Comparison of ENCODE assay signal across 8 cellular contexts in the genomic region with DNA sequence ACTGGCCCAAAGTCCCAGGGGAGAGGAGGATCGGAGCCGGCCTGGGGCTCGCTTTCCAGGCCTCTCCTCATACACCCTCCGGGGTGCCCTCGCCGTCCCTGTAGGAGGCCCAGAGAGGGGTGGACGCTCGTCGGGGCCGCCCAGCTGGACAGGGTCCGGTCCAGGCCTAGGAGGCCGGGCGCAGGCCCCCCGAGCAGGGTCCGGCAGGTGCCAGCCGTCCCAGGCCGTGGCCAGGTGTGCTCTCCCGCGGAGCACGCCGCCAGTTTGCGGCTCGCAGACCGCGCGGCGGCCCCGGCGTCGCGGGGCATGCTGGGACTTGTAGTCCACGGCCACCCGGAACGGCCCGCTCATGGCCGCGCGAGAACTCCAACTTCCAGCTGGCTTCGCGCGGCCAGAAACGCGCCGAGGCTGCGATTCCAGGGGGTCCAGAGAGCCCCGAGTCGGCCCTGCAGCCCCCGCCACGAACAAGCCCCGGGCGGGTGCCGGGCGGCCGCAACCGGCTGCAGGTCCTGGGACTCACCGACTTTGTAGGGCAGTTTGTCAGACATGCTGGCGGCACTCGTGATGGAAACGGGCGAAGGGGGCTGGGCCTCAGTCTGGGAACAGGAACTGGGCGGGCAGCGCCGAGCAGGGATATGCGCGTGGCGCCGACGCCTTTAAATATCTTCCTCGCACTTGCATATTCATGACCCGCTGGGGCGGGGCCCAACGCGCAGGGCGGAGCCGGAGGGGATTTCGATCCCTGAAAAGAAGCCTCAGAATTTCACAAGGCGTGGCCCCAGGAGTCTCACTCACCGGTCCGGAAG. TPM values are rescaled to one million over a fixed set of nuclear protein-coding genes. Genes with fewer than 3 reads are reported as not detected.
DNase-seq lines count a peak whose midpoint lies in the region; ATAC-seq lines count a peak whose summit lies in the region.

Gene AHCY, minus strand, starts transcription at position 633 of the 806 bp plus-strand sequence. Its CDS starts 85 bp downstream, at position 548.

- peak within 1 kb of the TSS; percentile 84 for H3K27ac ChIP-seq in CD8-positive, alpha-beta memory T cell (ENCODE audit: low read depth, low read length)

- H3K4me1 ChIP-seq in CD8-positive, alpha-beta memory T cell (ENCODE audit: insufficient read depth, low read length) = peaks cover 18% of the 10 kb centered on the region

- no peaks in the 10 kb centered on the region for H3K9me3 ChIP-seq in CD8-positive, alpha-beta memory T cell (ENCODE audit: low read length)

- peak; percentile 90 to 93 (median 93) for DNase-seq in CD8-positive, alpha-beta memory T cell
- DNase-seq in HS-5 (ENCODE audit: low read depth) (peak; percentile 88), memory B cell (ENCODE audit: low spot score in 2 of 2) (peak; percentile 83 to 89)
- DNase-seq in NK-92 treated with Interleukin-12 subunit alpha and Interleukin-12 subunit beta, amount 100 ng/mL, for 24 hours (lab: John Stamatoyannopoulos, UW) = peak; percentile 94
- DNase-seq in effector memory CD8-positive, alpha-beta T cell = peak; percentile 83 to 87 (median 85)
- DNase-seq in stimulated activated CD8-positive, alpha-beta memory T cell treated with anti-CD3 and anti-CD28 coated beads, Interleukin-12 subunit alpha, Interleukin-12 subunit beta, amount 100 ng/mL, for 24 hours (ENCODE audit: extremely low read depth) = peak; percentile 91

- no peaks in the 10 kb centered on the region for H3K27me3 ChIP-seq in CD8-positive, alpha-beta memory T cell (ENCODE audit: insufficient read depth, low read length, poor library complexity, severe bottlenecking)

- H3K36me3 ChIP-seq in CD8-positive, alpha-beta memory T cell (ENCODE audit: insufficient read depth, low read length) = no peaks in the 10 kb centered on the region

- peaks cover 0 to 1% of the 10 kb centered on the region in 2 donors for H3K27me3 Mint-ChIP-seq in CD8-positive, alpha-beta memory T cell
- H3K27me3 Mint-ChIP-seq in effector memory CD8-positive, alpha-beta T cell = no peaks in the 10 kb centered on the region
- no peaks in the 10 kb centered on the region for H3K27me3 Mint-ChIP-seq in memory B cell

- peaks cover 11 to 21% (median 16%) of the 10 kb centered on the region in 3 donors for H3K4me1 Mint-ChIP-seq in CD8-positive, alpha-beta memory T cell
- peaks cover 6 to 10% of the 10 kb centered on the region in 2 donors for H3K4me1 Mint-ChIP-seq in effector memory CD8-positive, alpha-beta T cell (ENCODE audit: low read depth in 2 of 2)
- peaks cover 4% of the 10 kb centered on the region for H3K4me1 Mint-ChIP-seq in memory B cell

- POLR2A ChIA-PET in CD8-positive, alpha-beta memory T cell (lab: Charles Lee) = interaction anchor here (1.0 to 1.2 kb wide), 3 partner anchors 10 to 214 kb away, joined by 3 read pairs; no protein-coding TSS in a partner anchor
- POLR2A ChIA-PET in activated CD8-positive, alpha-beta memory T cell treated with anti-CD3 and anti-CD28 coated beads for 36 hours (lab: Charles Lee) = interaction anchor here (0.6 to 1.1 kb wide), 7 partner anchors 8 to 406 kb away, joined by 3 to 5 read pairs (median 4); partner anchors contain the start of genes DYNLRB1 and ITCH

- peak within 1 kb of the TSS; percentile 90 to 99 (median 95) for H3K4me3 Mint-ChIP-seq in CD8-positive, alpha-beta memory T cell
- H3K4me3 Mint-ChIP-seq in effector memory CD8-positive, alpha-beta T cell = peak within 1 kb of the TSS; percentile 86 to 91
- peak within 1 kb of the TSS; percentile 92 for H3K4me3 Mint-ChIP-seq in memory B cell

- no peaks in the 10 kb centered on the region for H3K9me3 Mint-ChIP-seq in CD8-positive, alpha-beta memory T cell
- H3K9me3 Mint-ChIP-seq in effector memory CD8-positive, alpha-beta T cell = no peaks in the 10 kb centered on the region
- H3K9me3 Mint-ChIP-seq in memory B cell = no peaks in the 10 kb centered on the region

- peaks cover 0 to 4% (median 0%) of the 10 kb centered on the region in 3 donors for H3K36me3 Mint-ChIP-seq in CD8-positive, alpha-beta memory T cell
- H3K36me3 Mint-ChIP-seq in effector memory CD8-positive, alpha-beta T cell (ENCODE audit: insufficient read depth) = no peaks in the 10 kb centered on the region
- H3K36me3 Mint-ChIP-seq in memory B cell = no peaks in the 10 kb centered on the region

- peak; percentile 84 for ATAC-seq in GM19468 (IDR thresholded peaks at IDR 0.05; ENCODE audit: extremely low read depth, unreplicated experiment)
- peak; percentile 92 for ATAC-seq in effector memory CD8-positive, alpha-beta T cell (replicated peaks)
- peak; percentile 89 for ATAC-seq in memory B cell (ENCODE audit: low read depth)

- peak within 1 kb of the TSS; percentile 94 for H3K4me3 ChIP-seq in CD8-positive, alpha-beta memory T cell (ENCODE audit: low read length)

- peak within 1 kb of the TSS; percentile 83 to 98 (median 94) for H3K27ac Mint-ChIP-seq in CD8-positive, alpha-beta memory T cell
- H3K27ac Mint-ChIP-seq in effector memory CD8-positive, alpha-beta T cell = peak within 1 kb of the TSS; percentile 89 to 93
- peak within 1 kb of the TSS; percentile 83 for H3K27ac Mint-ChIP-seq in memory B cell

- CTCF ChIA-PET in CD8-positive, alpha-beta memory T cell (lab: Charles Lee) = interaction anchor here (0.6 to 3.9 kb wide), 3 partner anchors 9 to 467 kb away, joined by 3 to 31 read pairs (median 3); no protein-coding TSS in a partner anchor
- CTCF ChIA-PET in activated CD8-positive, alpha-beta memory T cell treated with anti-CD3 and anti-CD28 coated beads for 36 hours (lab: Charles Lee) = interaction anchor here (1.5 to 2.7 kb wide), 2 partner anchors 10 to 61 kb away, joined by 4 to 20 read pairs; no protein-coding TSS in a partner anchor

RNA-seq across cellular contexts. Expression of gene AHCY, which starts in this region (rescaled TPM):
- total RNA-seq in CD8-positive, alpha-beta memory T cell = 100 to 1,000 TPM; 169 to 175 TPM
- polyA plus RNA-seq in CD8-positive, alpha-beta memory T cell = 21.4 TPM
- total RNA-seq in activated CD8-positive, alpha-beta memory T cell treated with anti-CD3 and anti-CD28 coated beads for 36 hours = 100 to 1,000 TPM; 205 to 211 TPM

Comparison
In these comparisons a context has a peak if more than half of its experiments do, and no peak if none do; other contexts are left out.
1. Peak in every context shown above with its lines: DNase-seq, ATAC-seq, H3K4me3 ChIP-seq and H3K27ac ChIP-seq.